Comparison of ENCODE assay signal across 18 cellular contexts in the genomic region with DNA sequence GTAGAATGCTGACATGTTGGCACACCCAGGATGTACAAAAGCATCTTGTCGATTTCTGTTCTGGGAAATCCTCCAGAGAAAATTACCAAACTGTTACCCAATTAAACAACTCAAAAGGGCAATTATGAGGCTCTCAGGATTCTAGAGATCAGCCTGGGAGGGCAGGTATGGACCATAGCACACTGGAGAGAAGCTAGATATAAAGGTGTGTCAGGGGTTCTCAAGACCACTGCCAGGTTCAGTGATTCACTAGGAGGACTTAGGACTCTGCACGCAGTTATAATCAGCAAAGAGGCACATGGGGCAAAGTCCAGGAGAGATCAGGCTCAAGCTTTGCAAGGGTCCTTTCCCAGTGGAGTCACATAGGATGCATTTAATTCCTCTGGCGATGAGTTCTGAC.
A peak's percentile ranks its signal among the peaks of the same experiment; 100 is the strongest.
DNase-seq lines count a peak whose midpoint lies in the region; ATAC-seq, FAIRE-seq and TF ChIP-seq lines count a peak whose summit lies in the region.
"Had no signal": no experiment of that assay in that cellular context is flagged by ENCODE, and none has a peak within 500 bp of the region (broad histone marks: within the 10 kb centered on the region; RNA-seq: fewer than 3 reads in every experiment).

No MANE protein-coding gene starts in this region.

- BruUV-seq in HepG2 (replicated peaks; lab: Mats Ljungman, UMichigan) = no TSS peak

- no peak overlapping the region for H3K9ac ChIP-seq in HepG2 (ENCODE audit: insufficient read depth, low read depth, low read length)

- DNase-seq in DMS53 (lab: John Stamatoyannopoulos, UW) (peak; percentile 1), DMS53 treated with DMSO at 0.1 percent for 48 hours (lab: John Stamatoyannopoulos, UW; ENCODE audit: unreplicated experiment) (no peak), SW480 (ENCODE audit: low spot score) (peak; percentile 2), HepG2 (ENCODE audit: low spot score) (peak; percentile 1), ascending aorta (ENCODE audit: low spot score in 2 of 2) (no peak)
- DNase-seq: 8988T, GF-D8, KG1, MV-4-11, NCI-H1436 treated with DMSO at 0.1 percent for 48 hours, NCI-H2227 treated with DMSO at 0.1 percent for 48 hours, NCI-H524 treated with DMSO at 0.1 percent for 48 hours, PC-9 had no signal

- H3K27ac ChIP-seq in HepG2 (ENCODE audit: extremely low read length, insufficient read depth, low read length) (no peak overlapping the region), ascending aorta (no peak overlapping the region)
- H3K27ac ChIP-seq: PC-9 had no signal

- H3K36me3 ChIP-seq in HepG2 (replicated peaks in 1 of 2; ENCODE audit: control insufficient read depth in 1 of 2, insufficient read depth in 2 of 2, low read length in 2 of 2) (no peaks in the 10 kb centered on the region), ascending aorta (no peaks in the 10 kb centered on the region)

- CTCF ChIA-PET in HepG2 (lab: Yijun Ruan, JAX; ENCODE audit: low intra/inter-chr PET ratio, low total read pairs) = no interaction called here

- TF ChIP-seq EP300 in HepG2 (IDR thresholded peaks at IDR 0.05; ENCODE audit: low read depth in 2 of 2, low read length in 2 of 2) = no peak
- no peak for TF ChIP-seq EP300 in HepG2 (CRISPR knock-in tag; IDR thresholded peaks at IDR 0.05; ENCODE audit: borderline replicate concordance)

- H2AFZ ChIP-seq in HepG2 (ENCODE audit: low read length) = no peak overlapping the region
- H2AFZ ChIP-seq: PC-9 had no signal

- H3K9me3 ChIP-seq in HepG2 (ENCODE audit: low read length) (no peaks in the 10 kb centered on the region), ascending aorta (no peaks in the 10 kb centered on the region)

- in situ Hi-C loops in HepG2 (cut with HindIII; ENCODE audit: extremely low pct_ligation_motif_present, low pct_unique_long_range_greater_than_20kb) = no loop called here

- H4K20me1 ChIP-seq in HepG2 (ENCODE audit: insufficient read depth, low read length) = no peaks in the 10 kb centered on the region

- no peak overlapping the region for H3K4me2 ChIP-seq in HepG2 (ENCODE audit: low read depth, low read length)
- H3K4me2 ChIP-seq: PC-9 had no signal

- no peaks in the 10 kb centered on the region for H3K27me3 ChIP-seq in HepG2 (ENCODE audit: control insufficient read depth in 1 of 2, insufficient read depth in 2 of 2, low read length in 2 of 2)
- no peaks in the 10 kb centered on the region for H3K27me3 ChIP-seq in ascending aorta

- TF ChIP-seq POLR2A in HepG2 (IDR thresholded peaks at IDR 0.05; ENCODE audit: insufficient read depth in 1 of 2, low read depth in 2 of 2, low read length in 2 of 2) = no peak

- H3K4me3 ChIP-seq in HepG2 (replicated peaks in 1 of 3; ENCODE audit: insufficient read depth in 1 of 3, low read depth in 2 of 3, low read length in 3 of 3) (no peak overlapping the region), ascending aorta (no peak overlapping the region)
- H3K4me3 ChIP-seq: GM12878, PC-9 had no signal

- TF ChIP-seq RAD21 in HepG2 (CRISPR knock-in tag; IDR thresholded peaks at IDR 0.05) = no peak

- POLR2A ChIA-PET in HepG2 (lab: Yijun Ruan, JAX) = no interaction called here

- intact Hi-C loops in HepG2 (cut with micrococcal nuclease; ENCODE audit: unreplicated experiment) = no loop called here
- intact Hi-C loops in ascending aorta (cut with DNase I) = no loop called here

- H3K79me2 ChIP-seq in HepG2 (ENCODE audit: insufficient read depth, low read length) = no peaks in the 10 kb centered on the region

- peaks cover 10% of the 10 kb centered on the region; the same call in 1 of the 2 replicates for H3K4me1 ChIP-seq in HepG2 (ENCODE audit: insufficient read depth, low read length)
- no peaks in the 10 kb centered on the region for H3K4me1 ChIP-seq in ascending aorta

- no peak for FAIRE-seq in HepG2 (lab: Jason Lieb, UNC)
- FAIRE-seq: GM12878, H1 had no signal

- 0% methylated on average over 2 of the region's 3 CpGs for WGBS in HepG2 (ENCODE audit: low lambda C conversion rate)

- ATAC-seq in HepG2 (no peak; the same call in 2 of the 3 replicates), HG03159 (IDR thresholded peaks at IDR 0.05; ENCODE audit: unreplicated experiment) (no peak), HG02610 (IDR thresholded peaks at IDR 0.05; ENCODE audit: unreplicated experiment) (no peak), HG03097 (IDR thresholded peaks at IDR 0.05; ENCODE audit: low FRiP score, unreplicated experiment) (no peak)
- ATAC-seq: GM12878 had no signal

- TF ChIP-seq CTCF in HepG2 (CRISPR knock-in tag; IDR thresholded peaks at IDR 0.05) = no peak
- no peak for TF ChIP-seq CTCF in ascending aorta (IDR thresholded peaks at IDR 0.05)

TF ChIP-seq in HepG2, 621 proteins besides CTCF, POLR2A, EP300 and RAD21:
- TF ChIP-seq, protein P1, sequence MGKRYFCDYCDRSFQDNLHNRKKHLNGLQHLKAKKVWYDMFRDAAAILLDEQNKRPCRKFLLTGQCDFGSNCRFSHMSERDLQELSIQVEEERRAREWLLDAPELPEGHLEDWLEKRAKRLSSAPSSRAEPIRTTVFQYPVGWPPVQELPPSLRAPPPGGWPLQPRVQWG (CRISPR knock-in tag; IDR thresholded peaks at IDR 0.05; ENCODE audit: borderline replicate concordance, low read depth) = no peak
- TF ChIP-seq KMT2B (CRISPR knock-in tag; IDR thresholded peaks at IDR 0.05) = no peak

Comparison
In these comparisons a context has a peak if more than half of its experiments do, and no peak if none do; other contexts are left out.
1. DNase-seq: peak in DMS53 (single experiment), SW480 (single experiment) and HepG2 (single experiment); none in DMS53 treated with DMSO at 0.1 percent for 48 hours (single experiment) and ascending aorta (0 of 2).